ENCODE assay signal across 12 cellular contexts in genomic region chr17:75642221-75643032, GRCh38. TPM values are rescaled to one million over a fixed set of nuclear protein-coding genes. Genes with fewer than 3 reads are reported as not detected.
DNase-seq lines count a peak whose midpoint lies in the region; ATAC-seq and TF ChIP-seq lines count a peak whose summit lies in the region.
"Had no signal": no experiment of that assay in that cellular context is flagged by ENCODE, and none has a peak within 500 bp of the region (broad histone marks: within the 10 kb centered on the region; RNA-seq: fewer than 3 reads in every experiment).

No MANE protein-coding gene starts in this region.

- intact Hi-C loops in PC-3 (cut with micrococcal nuclease) (no loop called here), prostate gland (cut with DNase I) (no loop called here)

- H3K27ac ChIP-seq in GM23338 (ENCODE audit: low read depth), result peak overlapping the region; percentile 94
- H3K27ac ChIP-seq in PC-3 (ENCODE audit: low read length), result peak overlapping the region; percentile 64
- peak overlapping the region; percentile 58 to 66 for H3K27ac ChIP-seq in prostate gland
- H3K27ac ChIP-seq in gastroesophageal sphincter, result no peak overlapping the region
- H3K27ac ChIP-seq: adrenal gland had no signal

- CTCF ChIA-PET in PC-3 (lab: Charles Lee), result interaction anchor here (1.0 kb wide), 1 partner anchor 9 kb away, joined by 4 read pairs; the partner anchor contains the start of gene SMIM5

- peak overlapping the region; percentile 81 for H3K27ac Mint-ChIP-seq in GM23338
- H3K27ac Mint-ChIP-seq: CD4-positive, alpha-beta memory T cell had no signal

- H3K9me2 ChIP-seq in GM23338 (ENCODE audit: insufficient read depth), result 0 out of 2 replicates have a peak, but pooled peaks cover 3% of the 10 kb centered on the region
- no peaks in the 10 kb centered on the region for H3K9me2 ChIP-seq in PC-3 (replicated peaks; ENCODE audit: low read length)

- H3K4me2 ChIP-seq in GM23338 (peak overlapping the region; percentile 66), PC-3 (ENCODE audit: low read length) (peak overlapping the region; percentile 20)

- peaks cover 17% of the 10 kb centered on the region for H3K4me1 Mint-ChIP-seq in GM23338

- TF ChIP-seq CTCF in GM23338 (conservative IDR thresholded peaks at IDR 0.05; ENCODE audit: low read depth in 2 of 2) (no peak), PC-3 (conservative IDR thresholded peaks at IDR 0.05; ENCODE audit: low read depth, low read length) (no peak), prostate gland (IDR thresholded peaks at IDR 0.05) (no peak), gastroesophageal sphincter (IDR thresholded peaks at IDR 0.05) (no peak)

- no peak overlapping the region for H3K4me3 ChIP-seq in GM23338
- H3K4me3 ChIP-seq in PC-3 (ENCODE audit: low read length), result no peak overlapping the region
- no peak overlapping the region for H3K4me3 ChIP-seq in prostate gland
- no peak overlapping the region for H3K4me3 ChIP-seq in gastroesophageal sphincter
- H3K4me3 ChIP-seq: adrenal gland had no signal

- TF ChIP-seq POLR2A in erythroblast (IDR thresholded peaks at IDR 0.05; ENCODE audit: low read length) (peak; percentile 66), prostate gland (IDR thresholded peaks at IDR 0.05) (no peak), gastroesophageal sphincter (IDR thresholded peaks at IDR 0.05) (no peak)

- no peaks in the 10 kb centered on the region; the same call in 2 of the 3 replicates for H3K36me3 Mint-ChIP-seq in GM23338 (ENCODE audit: low read depth)

- peak; percentile 6; the same call in 2 of the 3 replicates for ATAC-seq in GM23338
- ATAC-seq in PC-3, result no peak
- no peak for ATAC-seq in GM21619 (IDR thresholded peaks at IDR 0.05; ENCODE audit: unreplicated experiment)
- no peak for ATAC-seq in gastroesophageal sphincter

- no peak overlapping the region for H3K4me3 Mint-ChIP-seq in GM23338
- H3K4me3 Mint-ChIP-seq: CD4-positive, alpha-beta memory T cell had no signal

- DNase-seq in GM23338 (ENCODE audit: low spot score) (no peak), PC-3 (peak; percentile 60), erythroblast (lab: John Stamatoyannopoulos, UW) (peak; percentile 87 to 94), prostate gland (ENCODE audit: low spot score) (peak; percentile 57), AG08395 (ENCODE audit: low spot score) (no peak), DMS153 (lab: John Stamatoyannopoulos, UW) (no peak)
- DNase-seq: adrenal gland; CD4-positive, alpha-beta memory T cell; effector CD8-positive, alpha-beta T cell; NCI-H2107 had no signal

- H3K9ac ChIP-seq in PC-3 (ENCODE audit: low read length), result peak overlapping the region; percentile 24; the same call in 1 of the 2 replicates

- no peaks in the 10 kb centered on the region for H3K9me3 Mint-ChIP-seq in GM23338
- H3K9me3 Mint-ChIP-seq: CD4-positive, alpha-beta memory T cell had no signal

- H3K27me3 Mint-ChIP-seq in GM23338 (ENCODE audit: insufficient read depth, low read depth, poor library complexity), result peaks cover 7% of the 10 kb centered on the region
- H3K27me3 Mint-ChIP-seq: CD4-positive, alpha-beta memory T cell had no signal

- no peaks in the 10 kb centered on the region; the same call in 1 of the 2 replicates for H4K20me1 ChIP-seq in GM23338 (replicated peaks; ENCODE audit: insufficient read depth)
- no peaks in the 10 kb centered on the region for H4K20me1 ChIP-seq in PC-3 (ENCODE audit: low read length)

- H3K9me3 ChIP-seq in PC-3 (ENCODE audit: low read length) (no peaks in the 10 kb centered on the region), prostate gland (no peaks in the 10 kb centered on the region), gastroesophageal sphincter (no peaks in the 10 kb centered on the region)
- H3K9me3 ChIP-seq: adrenal gland had no signal

- H3F3A ChIP-seq in GM23338 (replicated peaks; ENCODE audit: low read depth) (no peaks in the 10 kb centered on the region), PC-3 (ENCODE audit: low read length, unreplicated experiment) (no peaks in the 10 kb centered on the region)

- POLR2A ChIA-PET in PC-3 (lab: Charles Lee; ENCODE audit: unreplicated experiment), result no interaction called here

- H3K36me3 ChIP-seq in GM23338 (ENCODE audit: insufficient read depth), result no peaks in the 10 kb centered on the region; the same call in 1 of the 2 replicates
- no peaks in the 10 kb centered on the region for H3K36me3 ChIP-seq in PC-3 (ENCODE audit: low read depth, low read length)
- H3K36me3 ChIP-seq in prostate gland, result no peaks in the 10 kb centered on the region
- H3K36me3 ChIP-seq in gastroesophageal sphincter, result peaks cover 0 to 72% of the 10 kb centered on the region in 2 donors
- H3K36me3 ChIP-seq: adrenal gland had no signal

- TF ChIP-seq EP300 in gastroesophageal sphincter (IDR thresholded peaks at IDR 0.05), result no peak

- H3K27me3 ChIP-seq in GM23338 (ENCODE audit: insufficient read depth) (no peaks in the 10 kb centered on the region), PC-3 (ENCODE audit: low read length) (no peaks in the 10 kb centered on the region), prostate gland (replicated peaks; ENCODE audit: insufficient read depth) (no peaks in the 10 kb centered on the region), gastroesophageal sphincter (no peaks in the 10 kb centered on the region)
- H3K27me3 ChIP-seq: adrenal gland had no signal

- H2AFZ ChIP-seq in GM23338 (no peak overlapping the region), PC-3 (ENCODE audit: low read length) (no peak overlapping the region)

- H3K4me1 ChIP-seq in GM23338 (ENCODE audit: insufficient read depth) (peaks cover 16% of the 10 kb centered on the region), PC-3 (ENCODE audit: insufficient read depth, low read length) (peaks cover 54% of the 10 kb centered on the region), prostate gland (replicated peaks) (peaks cover 20% of the 10 kb centered on the region), gastroesophageal sphincter (no peaks in the 10 kb centered on the region)
- H3K4me1 ChIP-seq: adrenal gland had no signal

- WGBS in prostate gland, result 54% methylated on average over 9 of the region's 9 CpGs
- 80 to 100% methylated on average over 1 of the region's 9 CpGs for WGBS in gastroesophageal sphincter (ENCODE audit: low coverage in 1 of 2), 2 donors

- no TSS peak for BruUV-seq in PC-3 (replicated peaks; lab: Mats Ljungman, UMichigan)

- H3K79me2 ChIP-seq in GM23338 (replicated peaks; ENCODE audit: insufficient read depth), result no peaks in the 10 kb centered on the region
- no peaks in the 10 kb centered on the region for H3K79me2 ChIP-seq in PC-3 (ENCODE audit: low read length)

TF ChIP-seq in GM23338, 12 proteins besides CTCF, POLR2A, EP300 and RAD21 (continues in another document):
- TF ChIP-seq POLR2AphosphoS5 (IDR thresholded peaks at IDR 0.05; ENCODE audit: low read depth), result no peak
- no peak for TF ChIP-seq ZNF114 (CRISPR knock-in tag; IDR thresholded peaks at IDR 0.05)
- no peak for TF ChIP-seq STAT1 (IDR thresholded peaks at IDR 0.05; ENCODE audit: unreplicated experiment)
- no peak for TF ChIP-seq EZH2 (IDR thresholded peaks at IDR 0.05; ENCODE audit: low read depth, unreplicated experiment)
- TF ChIP-seq ZNF331 (CRISPR knock-in tag; IDR thresholded peaks at IDR 0.05; ENCODE audit: low read depth), result no peak
- TF ChIP-seq JUNB (IDR thresholded peaks at IDR 0.05; ENCODE audit: unreplicated experiment), result no peak

RNA-seq across cellular contexts. Expression of gene SMIM5, which starts 9.2 kb away (rescaled TPM):
- not detected in 2 replicates for total RNA-seq in GM23338 (2014; rRNA removed; shearing (Covaris generic))
- 0.16 TPM in 1 of 2 replicates, not detected in the other for polyA plus RNA-seq in GM23338 (2016; fragmentation: Nextera tagmentation; extraction: Ambion mirVana)
- total RNA-seq in PC-3 (2014; rRNA removed) (2.3 and 4.3 TPM in 2 replicates), prostate gland (1 to 10 TPM in 1 of 2 donors, under 1 TPM in 1; 0.27 to 4.1 TPM), gastroesophageal sphincter (1 to 10 TPM; 3.8 to 6.8 (median 5.0) TPM)
- total RNA-seq: CD4-positive, alpha-beta memory T cell had no signal
- polyA plus RNA-seq: CD4-positive, alpha-beta memory T cell had no signal

RNA-seq across cellular contexts. Expression of gene RECQL5, which starts 24.5 kb away (rescaled TPM):
- 23.3 and 24.5 TPM in 2 replicates for total RNA-seq in GM23338 (2014; rRNA removed; shearing (Covaris generic))
- 19.9 and 20.0 TPM in 2 replicates for polyA plus RNA-seq in GM23338 (2016; fragmentation: Nextera tagmentation; extraction: Ambion mirVana)
- 54.2 and 97.7 TPM in 2 replicates for total RNA-seq in PC-3 (2014; rRNA removed)
- 100 to 1,000 TPM in 1 of 2 donors, 10 to 100 TPM in 1; 33.6 to 132 TPM for total RNA-seq in prostate gland
- 10 to 100 TPM in 3 of 4 donors, 1 to 10 TPM in 1; 6.4 to 15.1 (median 13.6) TPM for total RNA-seq in gastroesophageal sphincter

RNA-seq across cellular contexts. Expression of gene SAP30BP, which starts 24.7 kb away (rescaled TPM):
- total RNA-seq in GM23338 (2014; rRNA removed; shearing (Covaris generic)), result 44.9 and 60.9 TPM in 2 replicates
- 95.0 and 97.9 TPM in 2 replicates for polyA plus RNA-seq in GM23338 (2016; fragmentation: Nextera tagmentation; extraction: Ambion mirVana)
- total RNA-seq in PC-3 (2014; rRNA removed) (97.8 and 115 TPM in 2 replicates), prostate gland (10 to 100 TPM; 50.4 to 72.3 TPM), gastroesophageal sphincter (10 to 100 TPM; 68.2 to 87.2 (median 77.2) TPM)

RNA-seq across cellular contexts. Expression of gene MYO15B, which starts 54.8 kb away (rescaled TPM):
- total RNA-seq in GM23338 (2014; rRNA removed; shearing (Covaris generic)), result 7.2 and 12.4 TPM in 2 replicates
- 3.8 and 6.6 TPM in 2 replicates for polyA plus RNA-seq in GM23338 (2016; fragmentation: Nextera tagmentation; extraction: Ambion mirVana)
- total RNA-seq in PC-3 (2014; rRNA removed) (3.2 and 7.1 TPM in 2 replicates), prostate gland (100 to 1,000 TPM in 1 of 2 donors, 10 to 100 TPM in 1; 86.5 to 214 TPM), gastroesophageal sphincter (10 to 100 TPM; 10.7 to 76.1 (median 50.8) TPM)

Comparison
In these comparisons a context has a peak if more than half of its experiments do, and no peak if none do; other contexts are left out.
1. DNase-seq: peak in PC-3 (single experiment), erythroblast (2 of 2) and prostate gland (single experiment); none in GM23338 (single experiment), AG08395 (single experiment) and DMS153 (single experiment).
2. H3K27ac ChIP-seq: peak in GM23338 (single experiment), PC-3 (single experiment) and prostate gland (2 of 2); none in gastroesophageal sphincter (0 of 4).